Comparison of ENCODE assay signal across 19 cellular contexts in the genomic region with DNA sequence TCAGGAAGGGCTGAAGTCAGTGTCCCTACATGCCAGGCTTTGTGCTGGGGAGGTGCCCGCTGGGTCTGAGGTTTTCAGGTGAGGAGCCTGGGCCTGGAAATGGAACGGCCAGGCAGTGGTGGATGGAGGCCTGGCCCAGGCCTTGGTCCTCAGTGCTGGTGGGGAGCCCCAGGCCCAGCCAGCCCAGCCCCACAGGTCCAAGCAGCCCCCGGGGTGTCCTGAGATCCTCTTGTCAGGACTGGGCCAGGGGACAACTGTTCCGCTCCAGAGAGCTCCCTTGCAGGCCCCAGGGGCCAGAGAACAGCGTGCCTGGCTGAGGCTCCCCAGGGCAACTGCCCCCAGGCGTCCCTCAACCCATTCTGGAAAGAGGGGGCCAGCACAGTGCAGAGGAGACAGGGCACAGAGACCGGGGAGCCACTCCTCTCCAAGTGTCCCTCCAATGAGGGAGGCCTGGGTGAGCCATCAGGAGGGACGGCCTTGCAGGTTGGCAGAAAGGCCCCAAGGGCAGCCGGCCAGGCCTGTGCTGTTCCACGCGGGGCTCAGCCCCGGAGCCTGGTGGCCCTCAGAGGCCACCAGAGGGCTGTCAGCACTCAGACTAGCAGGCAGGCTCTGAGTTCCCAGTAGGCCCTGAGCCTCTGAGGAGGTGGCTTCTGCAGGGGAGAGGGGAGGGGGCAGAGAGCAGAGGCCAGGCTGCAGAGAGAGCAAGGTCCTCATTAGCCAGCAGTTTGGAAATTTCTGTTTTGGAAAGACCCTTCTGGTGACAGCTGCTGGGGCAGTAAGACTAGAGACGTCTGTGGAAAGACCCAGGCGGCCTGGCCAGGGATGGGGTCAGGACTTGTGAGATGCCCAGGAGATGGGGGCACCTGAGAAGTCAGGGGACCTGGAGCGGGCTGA. TPM values are rescaled to one million over a fixed set of nuclear protein-coding genes. Genes with fewer than 3 reads are reported as not detected.
DNase-seq lines count a peak whose midpoint lies in the region; ATAC-seq, FAIRE-seq and TF ChIP-seq lines count a peak whose summit lies in the region.
"Had no signal": no experiment of that assay in that cellular context is flagged by ENCODE, and none has a peak within 500 bp of the region (broad histone marks: within the 10 kb centered on the region; RNA-seq: fewer than 3 reads in every experiment).

No MANE protein-coding gene starts in this region.

- no peak overlapping the region for H3K56ac ChIP-seq in H1 (replicated peaks; ENCODE audit: insufficient read length, low read depth, low read length)

- H3K9ac ChIP-seq in H1 (replicated peaks in 1 of 4; ENCODE audit: extremely low read depth in 1 of 4, low read depth in 3 of 4, low read length in 3 of 4) (no peak overlapping the region), HepG2 (ENCODE audit: insufficient read depth, low read depth, low read length) (peak overlapping the region; percentile 65)

- TF ChIP-seq RAD21 in H1 (IDR thresholded peaks at IDR 0.05 in 1 of 2, conservative IDR thresholded peaks at IDR 0.05 in 1 of 2; ENCODE audit: low read depth in 2 of 2, low read length in 2 of 2): peak; percentile 27 to 64
- peak; percentile 88 for TF ChIP-seq RAD21 in HepG2 (CRISPR knock-in tag; IDR thresholded peaks at IDR 0.05)

- peaks cover 0 to 4% of the 10 kb centered on the region in 2 donors for H3K9me3 Mint-ChIP-seq in stimulated activated naive CD8-positive, alpha-beta T cell treated with anti-CD3 and anti-CD28 coated beads, Interleukin-15, amount 100 ng/mL, for 72 hours

- H3K14ac ChIP-seq in H1 (ENCODE audit: insufficient read length): no peak overlapping the region

- H2BK5ac ChIP-seq in H1 (ENCODE audit: low read depth, low read length): no peak overlapping the region

- H3K4me2 ChIP-seq in H1 (ENCODE audit: insufficient read depth in 1 of 2, low read depth in 2 of 2, low read length in 2 of 2) (no peak overlapping the region), HepG2 (ENCODE audit: low read depth, low read length) (peak overlapping the region; percentile 61)

- in situ Hi-C loops in HepG2 (cut with HindIII; ENCODE audit: extremely low pct_ligation_motif_present, low pct_unique_long_range_greater_than_20kb): no loop called here

- H3K27ac ChIP-seq in H1 (ENCODE audit: low read depth, low read length) (no peak overlapping the region), HepG2 (ENCODE audit: extremely low read length, insufficient read depth, low read length) (peak overlapping the region; percentile 65), aorta (ENCODE audit: low read depth in 1 of 2, low read length in 2 of 2) (no peak overlapping the region)
- H3K27ac ChIP-seq: prostate gland, vagina had no signal

- no peak overlapping the region for H4K8ac ChIP-seq in H1 (ENCODE audit: extremely low read depth, insufficient read depth, low read length)

- no peak overlapping the region for H2BK120ac ChIP-seq in H1 (replicated peaks; ENCODE audit: low read depth, low read length)

- POLR2A ChIA-PET in H1 (lab: Charles Lee; ENCODE audit: partially characterized antibody) (no interaction called here), HepG2 (lab: Yijun Ruan, JAX) (no interaction called here)

- intact Hi-C loops in HepG2 (cut with micrococcal nuclease; ENCODE audit: unreplicated experiment) (loop anchor here (2.0 kb wide), 1 partner anchor 60 kb away; no protein-coding TSS in a partner anchor), aorta (cut with DNase I) (no loop called here)

- no peaks in the 10 kb centered on the region for H3K27me3 Mint-ChIP-seq in stimulated activated naive CD8-positive, alpha-beta T cell treated with anti-CD3 and anti-CD28 coated beads, Interleukin-15, amount 100 ng/mL, for 72 hours

- no peak overlapping the region for H3K18ac ChIP-seq in H1 (ENCODE audit: extremely low read depth, low read length)

- H3K4ac ChIP-seq in H1 (replicated peaks; ENCODE audit: insufficient read length, low read depth, low read length): no peak overlapping the region

- no peaks in the 10 kb centered on the region for H4K20me1 ChIP-seq in H1 (replicated peaks in 1 of 2; ENCODE audit: control insufficient read depth in 1 of 2, insufficient read depth in 2 of 2, low read length in 2 of 2)
- H4K20me1 ChIP-seq in HepG2 (ENCODE audit: insufficient read depth, low read length): no peaks in the 10 kb centered on the region

- no peak for DNase-seq in stimulated activated naive CD8-positive, alpha-beta T cell treated with anti-CD3 and anti-CD28 coated beads, Interleukin-15, amount 100 ng/mL, for 72 hours
- DNase-seq in stimulated activated naive CD8-positive, alpha-beta T cell treated with anti-CD3 and anti-CD28 coated beads, Interleukin-15, Interleukin-2, amounts not matched to agents 100 U/mL and 50 U/mL, for 24 hours: no peak
- DNase-seq in H1 (ENCODE audit: low read depth in 1 of 2, low spot score in 2 of 2) (no peak), HepG2 (ENCODE audit: low spot score) (peak; percentile 71), aorta (peak; percentile 44 to 63), kidney glomerular epithelial cell (lab: John Stamatoyannopoulos, UW) (no peak), NCI-H1417 (lab: John Stamatoyannopoulos, UW) (no peak)
- no peak for DNase-seq in stimulated activated CD4-positive, alpha-beta T cell treated with anti-CD3 and anti-CD28 coated beads, Interleukin-2, amount 100 ng/mL, for 48 hours
- DNase-seq: ACHN; activated CD4-positive, alpha-beta T cell treated with anti-CD3 and anti-CD28 coated beads, Interleukin-2, amount 10 ng/mL, durations not matched to agents 7 days and 5 days; activated T-cell treated with anti-CD3 and anti-CD28 coated beads, Interleukin-2, amount 50 U/mL, for 1 hour; GDM1; islet precursor cell; KBM-7; NCI-H1105; stimulated activated CD4-positive, alpha-beta T cell treated with anti-CD3 and anti-CD28 coated beads, Interleukin-15, amount 100 ng/mL, for 24 hours; T1000 had no signal

- no peak overlapping the region for H2AFZ ChIP-seq in H1 (ENCODE audit: low read length)
- H2AFZ ChIP-seq in HepG2 (ENCODE audit: low read length): no peak overlapping the region

- H2BK12ac ChIP-seq in H1 (ENCODE audit: low read depth, low read length): no peak overlapping the region

- H3K4me3 Mint-ChIP-seq in stimulated activated naive CD8-positive, alpha-beta T cell treated with anti-CD3 and anti-CD28 coated beads, Interleukin-15, amount 100 ng/mL, for 72 hours: no peak overlapping the region
- H3K4me3 Mint-ChIP-seq: activated CD4-positive, alpha-beta T cell treated with anti-CD3 and anti-CD28 coated beads, Interleukin-2, amount 10 ng/mL, durations not matched to agents 7 days and 5 days had no signal

- H3K27ac Mint-ChIP-seq in stimulated activated naive CD8-positive, alpha-beta T cell treated with anti-CD3 and anti-CD28 coated beads, Interleukin-15, amount 100 ng/mL, for 72 hours: peak overlapping the region in 1 of 2 donors; percentile 57
- H3K27ac Mint-ChIP-seq: activated CD4-positive, alpha-beta T cell treated with anti-CD3 and anti-CD28 coated beads, Interleukin-2, amount 10 ng/mL, durations not matched to agents 7 days and 5 days had no signal

- peak; percentile 8 for ATAC-seq in stimulated activated naive CD8-positive, alpha-beta T cell treated with anti-CD3 and anti-CD28 coated beads, Interleukin-15, amount 100 ng/mL, for 72 hours
- ATAC-seq in stimulated activated naive CD8-positive, alpha-beta T cell treated with anti-CD3 and anti-CD28 coated beads, Interleukin-15, Interleukin-2, amounts not matched to agents 100 U/mL and 50 U/mL, for 24 hours: no peak
- ATAC-seq in HepG2 (peak; percentile 86), aorta (ENCODE audit: low FRiP score) (no peak)

- no peaks in the 10 kb centered on the region for H3K4me1 Mint-ChIP-seq in stimulated activated naive CD8-positive, alpha-beta T cell treated with anti-CD3 and anti-CD28 coated beads, Interleukin-15, amount 100 ng/mL, for 72 hours

- 88% methylated on average over 14 of the region's 15 CpGs; no CpG with 5 or more reads in 1 of the 2 experiments for WGBS in H1 (ENCODE audit: extremely low coverage in 1 of 2, insufficient coverage in 1 of 2, insufficient read length in 1 of 2, insufficient replicate concordance in 2 of 2, low coverage in 1 of 2, low lambda C conversion rate in 2 of 2, missing lambda C conversion rate in 1 of 2), 2 experiments
- WGBS in HepG2 (ENCODE audit: low lambda C conversion rate): 22% methylated on average over 10 of the region's 15 CpGs
- WGBS in aorta, 2 donors: 60% methylated on average over 15 of the region's 15 CpGs

- peak in 2 of 3 experiments; percentile 14 to 31; a peak in 2 of 4 replicates for TF ChIP-seq CTCF in H1 (IDR thresholded peaks at IDR 0.05; ENCODE audit: control extremely low read depth in 1 of 3, insufficient read depth in 1 of 3, low read depth in 1 of 3, low read length in 3 of 3)
- TF ChIP-seq CTCF in HepG2 (CRISPR knock-in tag; IDR thresholded peaks at IDR 0.05): peak; percentile 88

- H3K79me2 ChIP-seq in H1 (ENCODE audit: control insufficient read depth in 1 of 2, insufficient read depth in 2 of 2, low read length in 2 of 2) (no peaks in the 10 kb centered on the region), HepG2 (ENCODE audit: insufficient read depth, low read length) (no peaks in the 10 kb centered on the region)

- H3K4me1 ChIP-seq in H1 (replicated peaks in 1 of 4; ENCODE audit: control insufficient read depth in 3 of 4, insufficient read depth in 4 of 4, low read length in 3 of 4) (no peaks in the 10 kb centered on the region; a peak in 1 of 7 replicates), HepG2 (ENCODE audit: insufficient read depth, low read length) (peaks cover 67% of the 10 kb centered on the region), aorta (ENCODE audit: control insufficient read depth in 1 of 2, insufficient read depth in 2 of 2, low read length in 2 of 2) (no peaks in the 10 kb centered on the region)
- H3K4me1 ChIP-seq: prostate gland had no signal

- FAIRE-seq in H1 (lab: Jason Lieb, UNC) (no peak), HepG2 (lab: Jason Lieb, UNC) (peak; percentile 96)

- no peak overlapping the region for H2BK15ac ChIP-seq in H1 (ENCODE audit: low read length)

- no peak overlapping the region for H4K5ac ChIP-seq in H1 (ENCODE audit: insufficient read length, low read depth, low read length)

- BruUV-seq in HepG2 (replicated peaks; lab: Mats Ljungman, UMichigan): no TSS peak

- CTCF ChIA-PET in H1 (lab: Charles Lee; ENCODE audit: partially characterized antibody) (interaction anchor here (1.1 to 1.2 kb wide), 2 partner anchors 15 to 43 kb away, joined by 3 to 4 read pairs; no protein-coding TSS in a partner anchor), HepG2 (lab: Yijun Ruan, JAX; ENCODE audit: low intra/inter-chr PET ratio, low total read pairs) (interaction anchor here (1.2 kb wide), 1 partner anchor 21 kb away, joined by 3 read pairs; no protein-coding TSS in a partner anchor)

- TF ChIP-seq POLR2A in H1 (IDR thresholded peaks at IDR 0.05; ENCODE audit: control extremely low read depth in 1 of 2, low read depth in 2 of 2, low read length in 2 of 2): no peak
- no peak for TF ChIP-seq POLR2A in HepG2 (IDR thresholded peaks at IDR 0.05; ENCODE audit: insufficient read depth in 1 of 2, low read depth in 2 of 2, low read length in 2 of 2)

- H3K27me3 ChIP-seq in H1 (replicated peaks in 1 of 4; ENCODE audit: control insufficient read depth in 3 of 4, extremely low read depth in 1 of 4, insufficient read depth in 3 of 4, low read length in 3 of 4) (no peaks in the 10 kb centered on the region), HepG2 (ENCODE audit: control insufficient read depth in 1 of 2, insufficient read depth in 2 of 2, low read length in 2 of 2) (peaks cover 9 to 36% of the 10 kb centered on the region in 2 experiments; a peak in 4 of 5 replicates), aorta (ENCODE audit: control insufficient read depth in 1 of 2, insufficient read depth in 2 of 2, low read length in 1 of 2) (no peaks in the 10 kb centered on the region)
- H3K27me3 ChIP-seq: vagina had no signal

- H2AK5ac ChIP-seq in H1 (ENCODE audit: low read depth, low read length): no peak overlapping the region

- no peak overlapping the region for H3K23ac ChIP-seq in H1 (ENCODE audit: insufficient read length)

- H3K23me2 ChIP-seq in H1 (ENCODE audit: low read depth, low read length): no peaks in the 10 kb centered on the region

- no peaks in the 10 kb centered on the region for H3K79me1 ChIP-seq in H1 (ENCODE audit: low read depth, low read length)

- no peaks in the 10 kb centered on the region for H3K36me3 ChIP-seq in H1 (ENCODE audit: control insufficient read depth in 2 of 4, insufficient read depth in 4 of 4, low read length in 3 of 4)
- H3K36me3 ChIP-seq in HepG2 (replicated peaks in 1 of 2; ENCODE audit: control insufficient read depth in 1 of 2, insufficient read depth in 2 of 2, low read length in 2 of 2): no peaks in the 10 kb centered on the region
- H3K36me3 ChIP-seq in aorta (ENCODE audit: control insufficient read depth in 1 of 2, insufficient read depth in 2 of 2, low read length in 1 of 2): no peaks in the 10 kb centered on the region
- H3K36me3 ChIP-seq: prostate gland, vagina had no signal

- H3K9me3 ChIP-seq in H1 (ENCODE audit: insufficient read depth in 2 of 2, low read depth in 1 of 2, low read length in 1 of 2) (no peaks in the 10 kb centered on the region), HepG2 (ENCODE audit: low read length) (no peaks in the 10 kb centered on the region), aorta (ENCODE audit: control insufficient read depth, low read length) (no peaks in the 10 kb centered on the region)
- H3K9me3 ChIP-seq: prostate gland, vagina had no signal

- no peak overlapping the region for H2BK20ac ChIP-seq in H1 (ENCODE audit: low read length)

- TF ChIP-seq EP300 in H1 (IDR thresholded peaks at IDR 0.05; ENCODE audit: borderline replicate concordance in 1 of 2, low read depth in 2 of 2, low read length in 2 of 2): no peak
- no peak for TF ChIP-seq EP300 in HepG2 (IDR thresholded peaks at IDR 0.05; ENCODE audit: low read depth in 2 of 2, low read length in 2 of 2)
- no peak for TF ChIP-seq EP300 in HepG2 (CRISPR knock-in tag; IDR thresholded peaks at IDR 0.05; ENCODE audit: borderline replicate concordance)

- H3K4me3 ChIP-seq in H1 (ENCODE audit: extremely low read depth in 1 of 4, insufficient read depth in 2 of 4, low read depth in 3 of 4, low read length in 4 of 4): no peak overlapping the region
- peak overlapping the region in 2 of 3 experiments; percentile 2 to 62; a peak in 3 of 6 replicates for H3K4me3 ChIP-seq in HepG2 (replicated peaks in 1 of 3; ENCODE audit: insufficient read depth in 1 of 3, low read depth in 2 of 3, low read length in 3 of 3)
- H3K4me3 ChIP-seq in aorta (ENCODE audit: low read length in 2 of 2): no peak overlapping the region
- H3K4me3 ChIP-seq: prostate gland, vagina had no signal

- no peak overlapping the region for H4K91ac ChIP-seq in H1 (replicated peaks; ENCODE audit: insufficient read length, low read length)

RNA-seq across cellular contexts. Expression of gene SNED1, which starts 29.4 kb away (rescaled TPM):
- total RNA-seq in H1 (2021; fragmentation: NEBNext Ultra II Directional; extraction: Animal tissue kit (Norgen Biotek cat#: 25700)): 1.9 and 2.4 TPM in 2 replicates
- polyA plus RNA-seq in H1 (2011; rRNA removed) (1.9 and 2.6 TPM in 2 replicates), HepG2 (2011; rRNA removed) (0.35 and 0.65 TPM in 2 replicates), aorta (10 to 100 TPM in 1 of 2 donors, 1 to 10 TPM in 1; 5.9 to 27.3 TPM)
- polyA plus RNA-seq in H1 (2011; cell fraction: cytosol; rRNA removed): 1.7 TPM
- 8.2 TPM for polyA plus RNA-seq in H1 (2011; cell fraction: nucleus; rRNA removed)
- 1.1 to 1.8 TPM (median 1.6 TPM) in 4 replicates for polyA plus RNA-seq in H1 (2012, experiment 1 of 2)
- polyA plus RNA-seq in H1 (2012, experiment 2 of 2): 0.67 TPM
- 0.95 TPM for polyA plus RNA-seq in H1 (2013, experiment 1 of 2)
- 1.0 TPM for polyA plus RNA-seq in H1 (2013, experiment 2 of 2)
- polyA minus RNA-seq in H1 (2011; rRNA and poly(A)+ RNA removed): 3.0 and 3.2 TPM in 2 replicates
- 5.0 TPM for polyA minus RNA-seq in H1 (2011; cell fraction: cytosol; rRNA and poly(A)+ RNA removed)
- 11.6 TPM for polyA minus RNA-seq in H1 (2011; cell fraction: nucleus; rRNA and poly(A)+ RNA removed)
- total RNA-seq in HepG2 (2016; rRNA removed; fragmentation: Illumina TruSeq; extraction: Trizol) (0.15 TPM in 1 of 2 replicates, not detected in the other), aorta (100 to 1,000 TPM; 108 to 149 TPM)
- 0.09 and 0.10 TPM in 2 replicates for total RNA-seq in HepG2 (2016; cell fraction: cytosol; rRNA removed; fragmentation: Illumina TruSeq; extraction: Trizol; ENCODE audit: low read depth)
- 0.03 and 0.26 TPM in 2 replicates for total RNA-seq in HepG2 (2016; cell fraction: insoluble cytoplasmic fraction; rRNA removed; fragmentation: Illumina TruSeq; extraction: Trizol)
- 0.10 and 0.12 TPM in 2 replicates for total RNA-seq in HepG2 (2016; cell fraction: membrane; rRNA removed; fragmentation: Illumina TruSeq; extraction: Trizol)
- 0.13 and 0.62 TPM in 2 replicates for total RNA-seq in HepG2 (2016; cell fraction: nucleus; rRNA removed; fragmentation: Illumina TruSeq; extraction: Trizol)
- polyA plus RNA-seq in HepG2 (2011; cell fraction: cytosol; rRNA removed): 0.06 and 0.32 TPM in 2 replicates
- 1.2 and 1.4 TPM in 2 replicates for polyA plus RNA-seq in HepG2 (2011; cell fraction: nucleus; rRNA removed)
- polyA plus RNA-seq in HepG2 (2012): 0.31 and 0.46 TPM in 2 replicates
- 0.03 and 0.10 TPM in 2 replicates for polyA plus RNA-seq in HepG2 (2016; cell fraction: cytosol; fragmentation: Illumina TruSeq; extraction: Trizol; ENCODE audit: low read depth)
- 0.04 and 0.24 TPM in 2 replicates for polyA plus RNA-seq in HepG2 (2016; cell fraction: insoluble cytoplasmic fraction; fragmentation: Illumina TruSeq; extraction: Trizol; ENCODE audit: low read depth)
- 0.02 and 0.09 TPM in 2 replicates for polyA plus RNA-seq in HepG2 (2016; cell fraction: membrane; fragmentation: Illumina TruSeq; extraction: Trizol; ENCODE audit: low read depth)
- 0.19 and 1.7 TPM in 2 replicates for polyA plus RNA-seq in HepG2 (2016; cell fraction: nucleus; fragmentation: Illumina TruSeq; extraction: Trizol; ENCODE audit: insufficient read depth, low read depth)
- polyA minus RNA-seq in HepG2 (2011; rRNA and poly(A)+ RNA removed; ENCODE audit: low replicate concordance): 0.96 and 3.2 TPM in 2 replicates
- polyA minus RNA-seq in HepG2 (2011; cell fraction: cytosol; rRNA and poly(A)+ RNA removed): 0.44 and 0.79 TPM in 2 replicates
- polyA minus RNA-seq in HepG2 (2011; cell fraction: nucleus; rRNA and poly(A)+ RNA removed): 0.52 and 0.99 TPM in 2 replicates

Comparison
In these comparisons a context has a peak if more than half of its experiments do, and no peak if none do; other contexts are left out.
1. ATAC-seq: peak in stimulated activated naive CD8-positive, alpha-beta T cell treated with anti-CD3 and anti-CD28 coated beads, Interleukin-15, amount 100 ng/mL, for 72 hours (single experiment) and HepG2 (single experiment); none in stimulated activated naive CD8-positive, alpha-beta T cell treated with anti-CD3 and anti-CD28 coated beads, Interleukin-15, Interleukin-2, amounts not matched to agents 100 U/mL and 50 U/mL, for 24 hours (single experiment) and aorta (single experiment).
2. DNase-seq: peak in HepG2 (single experiment) and aorta (2 of 2); none in stimulated activated naive CD8-positive, alpha-beta T cell treated with anti-CD3 and anti-CD28 coated beads, Interleukin-15, amount 100 ng/mL, for 72 hours (0 of 2), stimulated activated naive CD8-positive, alpha-beta T cell treated with anti-CD3 and anti-CD28 coated beads, Interleukin-15, Interleukin-2, amounts not matched to agents 100 U/mL and 50 U/mL, for 24 hours (single experiment), H1 (0 of 2), kidney glomerular epithelial cell (single experiment), stimulated activated CD4-positive, alpha-beta T cell treated with anti-CD3 and anti-CD28 coated beads, Interleukin-2, amount 100 ng/mL, for 48 hours (0 of 2) and NCI-H1417 (0 of 3).
3. H3K4me3 ChIP-seq: peak in HepG2 (2 of 3); none in H1 (0 of 4) and aorta (0 of 2).
4. RNA of gene SNED1, which starts 29.4 kb away (total RNA-seq): 108 to 149 TPM in aorta; 1.9 to 2.4 TPM in H1 and 0.03 to 0.62 TPM in HepG2; every median in the first group is over 10 times any median in the second.